Comparison of ENCODE assay signal across 9 cellular contexts in genomic region chr14:102768223-102769048, GRCh38. TPM values are rescaled to one million over a fixed set of nuclear protein-coding genes. Genes with fewer than 3 reads are reported as not detected.
A peak's percentile ranks its signal among the peaks of the same experiment; 100 is the strongest.
DNase-seq lines count a peak whose midpoint lies in the region; ATAC-seq, FAIRE-seq and TF ChIP-seq lines count a peak whose summit lies in the region.
"Had no signal": no experiment of that assay in that cellular context is flagged by ENCODE, and none has a peak within 500 bp of the region (broad histone marks: within the 10 kb centered on the region; RNA-seq: fewer than 3 reads in every experiment).

No MANE protein-coding gene starts in this region.

- H4K20me1 ChIP-seq in DOHH2 (ENCODE audit: control insufficient read depth, insufficient read depth, low read depth, low read length) (no peaks in the 10 kb centered on the region), H1 (replicated peaks in 1 of 2; ENCODE audit: control insufficient read depth in 1 of 2, insufficient read depth in 2 of 2, low read length in 2 of 2) (no peaks in the 10 kb centered on the region)

- H3K23me2 ChIP-seq in H1 (ENCODE audit: low read depth, low read length): no peaks in the 10 kb centered on the region

- FAIRE-seq in H1 (lab: Jason Lieb, UNC): no peak
- FAIRE-seq: keratinocyte had no signal

- POLR2A ChIA-PET in H1 (lab: Charles Lee; ENCODE audit: partially characterized antibody): interaction anchor here (1.6 kb wide), 1 partner anchor 18 kb away, joined by 5 read pairs; no protein-coding TSS in a partner anchor
- POLR2A ChIA-PET in activated CD4-positive, alpha-beta T cell treated with anti-CD3 and anti-CD28 coated beads, Interleukin-2, amount 10 ng/mL, durations not matched to agents 7 days and 5 days (lab: Charles Lee): no interaction called here

- no peaks in the 10 kb centered on the region for H3K36me3 Mint-ChIP-seq in T-helper 2 cell treated with Interferon-gamma antibody and Interleukin-4, amounts not matched to agents 5 μg/mL and 100 μg/mL, for 36 hours (ENCODE audit: low read depth)
- no peaks in the 10 kb centered on the region for H3K36me3 Mint-ChIP-seq in activated CD4-positive, alpha-beta T cell treated with anti-CD3 and anti-CD28 coated beads, Interleukin-2, amount 10 ng/mL, durations not matched to agents 7 days and 5 days (ENCODE audit: low read depth)

- CTCF ChIA-PET in H1 (lab: Charles Lee; ENCODE audit: partially characterized antibody): interaction anchor here (2.1 to 8.4 kb wide), 2 partner anchors 74 to 150 kb away, joined by 6 to 63 read pairs; no protein-coding TSS in a partner anchor
- CTCF ChIA-PET in activated CD4-positive, alpha-beta T cell treated with anti-CD3 and anti-CD28 coated beads, Interleukin-2, amount 10 ng/mL, durations not matched to agents 7 days and 5 days (lab: Charles Lee): interaction anchor here (1.1 kb wide), 2 partner anchors 9 to 20 kb away, joined by 3 to 4 read pairs; no protein-coding TSS in a partner anchor

- no peak overlapping the region for H3K27ac Mint-ChIP-seq in T-helper 2 cell treated with Interferon-gamma antibody and Interleukin-4, amounts not matched to agents 5 μg/mL and 100 μg/mL, for 36 hours
- no peak overlapping the region for H3K27ac Mint-ChIP-seq in activated CD4-positive, alpha-beta T cell treated with anti-CD3 and anti-CD28 coated beads, Interleukin-2, amount 10 ng/mL, durations not matched to agents 7 days and 5 days

- H3K27me3 Mint-ChIP-seq in T-helper 2 cell treated with Interferon-gamma antibody and Interleukin-4, amounts not matched to agents 5 μg/mL and 100 μg/mL, for 36 hours (ENCODE audit: low read depth): no peaks in the 10 kb centered on the region
- H3K27me3 Mint-ChIP-seq in activated CD4-positive, alpha-beta T cell treated with anti-CD3 and anti-CD28 coated beads, Interleukin-2, amount 10 ng/mL, durations not matched to agents 7 days and 5 days: no peaks in the 10 kb centered on the region

- no peaks in the 10 kb centered on the region for H3F3A ChIP-seq in DOHH2 (ENCODE audit: control insufficient read depth, insufficient read depth)

- no peak overlapping the region for H4K91ac ChIP-seq in H1 (replicated peaks; ENCODE audit: insufficient read length, low read length)

- peak; percentile 51 for ATAC-seq in GM19395 (IDR thresholded peaks at IDR 0.05; ENCODE audit: unreplicated experiment)
- peak; percentile 42 for ATAC-seq in HG03457 (IDR thresholded peaks at IDR 0.05; ENCODE audit: unreplicated experiment)

- no peak overlapping the region for H3K4ac ChIP-seq in H1 (replicated peaks; ENCODE audit: insufficient read length, low read depth, low read length)

- peaks cover 9% of the 10 kb centered on the region for H3K4me1 Mint-ChIP-seq in T-helper 2 cell treated with Interferon-gamma antibody and Interleukin-4, amounts not matched to agents 5 μg/mL and 100 μg/mL, for 36 hours (ENCODE audit: low read depth)
- H3K4me1 Mint-ChIP-seq in activated CD4-positive, alpha-beta T cell treated with anti-CD3 and anti-CD28 coated beads, Interleukin-2, amount 10 ng/mL, durations not matched to agents 7 days and 5 days: peaks cover 3% of the 10 kb centered on the region

- H3K18ac ChIP-seq in H1 (ENCODE audit: extremely low read depth, low read length): no peak overlapping the region

- no peak overlapping the region for H3K27ac ChIP-seq in DOHH2 (ENCODE audit: low read depth, low read length)
- H3K27ac ChIP-seq in H1 (ENCODE audit: low read depth, low read length): no peak overlapping the region

- H2BK120ac ChIP-seq in H1 (replicated peaks; ENCODE audit: low read depth, low read length): no peak overlapping the region

- 88% methylated on average over 19 of the region's 19 CpGs; no CpG with 5 or more reads in 1 of the 2 experiments for WGBS in H1 (ENCODE audit: extremely low coverage in 1 of 2, insufficient coverage in 1 of 2, insufficient read length in 1 of 2, insufficient replicate concordance in 2 of 2, low coverage in 1 of 2, low lambda C conversion rate in 2 of 2, missing lambda C conversion rate in 1 of 2), 2 experiments

- H2BK5ac ChIP-seq in H1 (ENCODE audit: low read depth, low read length): no peak overlapping the region

- H3K4me2 ChIP-seq in DOHH2 (ENCODE audit: low read length) (peak overlapping the region; percentile 50), H1 (ENCODE audit: insufficient read depth in 1 of 2, low read depth in 2 of 2, low read length in 2 of 2) (no peak overlapping the region)

- H4K5ac ChIP-seq in H1 (ENCODE audit: insufficient read length, low read depth, low read length): no peak overlapping the region

- 0 out of 2 replicates have a peak overlapping the region, but pooled peaks have one; percentile 52 for H2AFZ ChIP-seq in H1 (ENCODE audit: low read length)

- no peak for TF ChIP-seq RAD21 in H1 (IDR thresholded peaks at IDR 0.05 in 1 of 2, conservative IDR thresholded peaks at IDR 0.05 in 1 of 2; ENCODE audit: low read depth in 2 of 2, low read length in 2 of 2)

- H3K9me3 Mint-ChIP-seq in T-helper 2 cell treated with Interferon-gamma antibody and Interleukin-4, amounts not matched to agents 5 μg/mL and 100 μg/mL, for 36 hours: no peaks in the 10 kb centered on the region
- no peaks in the 10 kb centered on the region for H3K9me3 Mint-ChIP-seq in activated CD4-positive, alpha-beta T cell treated with anti-CD3 and anti-CD28 coated beads, Interleukin-2, amount 10 ng/mL, durations not matched to agents 7 days and 5 days

- H3K56ac ChIP-seq in H1 (replicated peaks; ENCODE audit: insufficient read length, low read depth, low read length): no peak overlapping the region

- TF ChIP-seq CTCF in DOHH2 (IDR thresholded peaks at IDR 0.05; ENCODE audit: low read depth, low read length, poor library complexity, severe bottlenecking) (no peak), H1 (IDR thresholded peaks at IDR 0.05; ENCODE audit: control extremely low read depth in 1 of 3, insufficient read depth in 1 of 3, low read depth in 1 of 3, low read length in 3 of 3) (no peak)

- H2BK20ac ChIP-seq in H1 (ENCODE audit: low read length): no peak overlapping the region

- H3K14ac ChIP-seq in H1 (ENCODE audit: insufficient read length): no peak overlapping the region

- H2AK5ac ChIP-seq in H1 (ENCODE audit: low read depth, low read length): no peak overlapping the region

- H2BK15ac ChIP-seq in H1 (ENCODE audit: low read length): no peak overlapping the region

- peaks cover 35% of the 10 kb centered on the region for H3K4me1 ChIP-seq in DOHH2 (ENCODE audit: control insufficient read depth, low read length)
- peaks cover 0 to 4% (median 0%) of the 10 kb centered on the region in 4 experiments; a peak in 2 of 7 replicates for H3K4me1 ChIP-seq in H1 (replicated peaks in 1 of 4; ENCODE audit: control insufficient read depth in 3 of 4, insufficient read depth in 4 of 4, low read length in 3 of 4)

- H3K27me3 ChIP-seq in DOHH2 (ENCODE audit: control insufficient read depth, low read length) (peaks cover 12% of the 10 kb centered on the region; the same call in 1 of the 2 replicates), H1 (replicated peaks in 1 of 4; ENCODE audit: control insufficient read depth in 3 of 4, extremely low read depth in 1 of 4, insufficient read depth in 3 of 4, low read length in 3 of 4) (no peaks in the 10 kb centered on the region)

- 0 out of 2 replicates have a peak overlapping the region, but pooled peaks have one; percentile 60 for H2BK12ac ChIP-seq in H1 (ENCODE audit: low read depth, low read length)

- H3K79me2 ChIP-seq in DOHH2 (ENCODE audit: control insufficient read depth, low read length) (no peaks in the 10 kb centered on the region), H1 (ENCODE audit: control insufficient read depth in 1 of 2, insufficient read depth in 2 of 2, low read length in 2 of 2) (no peaks in the 10 kb centered on the region)

- no peaks in the 10 kb centered on the region for H3K79me1 ChIP-seq in H1 (ENCODE audit: low read depth, low read length)

- H3K9ac ChIP-seq in H1 (replicated peaks in 1 of 4; ENCODE audit: extremely low read depth in 1 of 4, low read depth in 3 of 4, low read length in 3 of 4): no peak overlapping the region

- DNase-seq in H1 (ENCODE audit: low read depth in 1 of 2, low spot score in 2 of 2): no peak
- DNase-seq in SK-N-DZ (ENCODE audit: low spot score): no peak
- DNase-seq in T-helper 2 cell treated with Interferon-gamma antibody and Interleukin-4, amounts not matched to agents 5 μg/mL and 100 μg/mL, for 36 hours (ENCODE audit: low spot score): no peak
- no peak for DNase-seq in stimulated activated CD4-positive, alpha-beta T cell treated with anti-CD3 and anti-CD28 coated beads, Interleukin-15, amount 100 ng/mL, for 24 hours
- DNase-seq in activated CD4-positive, alpha-beta T cell treated with anti-CD3 and anti-CD28 coated beads, Interleukin-2, amount 10 ng/mL, durations not matched to agents 7 days and 5 days: no peak

- H3K9me2 ChIP-seq in DOHH2 (replicated peaks; ENCODE audit: control insufficient read depth, low read length): no peaks in the 10 kb centered on the region

- no peak overlapping the region for H4K8ac ChIP-seq in H1 (ENCODE audit: extremely low read depth, insufficient read depth, low read length)

- H3K36me3 ChIP-seq in DOHH2 (ENCODE audit: control insufficient read depth, low read length) (no peaks in the 10 kb centered on the region), H1 (ENCODE audit: control insufficient read depth in 2 of 4, insufficient read depth in 4 of 4, low read length in 3 of 4) (no peaks in the 10 kb centered on the region)

- H3K4me3 ChIP-seq in DOHH2 (ENCODE audit: low read length) (peak overlapping the region; percentile 8; the same call in 1 of the 2 replicates), H1 (ENCODE audit: extremely low read depth in 1 of 4, insufficient read depth in 2 of 4, low read depth in 3 of 4, low read length in 4 of 4) (no peak overlapping the region)

- TF ChIP-seq POLR2A in H1 (IDR thresholded peaks at IDR 0.05; ENCODE audit: control extremely low read depth in 1 of 2, low read depth in 2 of 2, low read length in 2 of 2): no peak

- H3K9me3 ChIP-seq in DOHH2 (ENCODE audit: control insufficient read depth, insufficient read depth, low read length) (no peaks in the 10 kb centered on the region), H1 (ENCODE audit: insufficient read depth in 2 of 2, low read depth in 1 of 2, low read length in 1 of 2) (no peaks in the 10 kb centered on the region)

- TF ChIP-seq EP300 in H1 (IDR thresholded peaks at IDR 0.05; ENCODE audit: borderline replicate concordance in 1 of 2, low read depth in 2 of 2, low read length in 2 of 2): no peak

- H3K4me3 Mint-ChIP-seq in T-helper 2 cell treated with Interferon-gamma antibody and Interleukin-4, amounts not matched to agents 5 μg/mL and 100 μg/mL, for 36 hours: no peak overlapping the region
- H3K4me3 Mint-ChIP-seq in activated CD4-positive, alpha-beta T cell treated with anti-CD3 and anti-CD28 coated beads, Interleukin-2, amount 10 ng/mL, durations not matched to agents 7 days and 5 days: no peak overlapping the region

- H3K23ac ChIP-seq in H1 (ENCODE audit: insufficient read length): no peak overlapping the region

RNA-seq across cellular contexts. Expression of gene TRAF3, which starts 8.8 kb away (rescaled TPM):
- total RNA-seq in H1 (2021; fragmentation: NEBNext Ultra II Directional; extraction: Animal tissue kit (Norgen Biotek cat#: 25700)): 10.0 and 12.1 TPM in 2 replicates
- polyA plus RNA-seq in H1 (2011; rRNA removed): 5.8 and 6.5 TPM in 2 replicates
- 6.7 TPM for polyA plus RNA-seq in H1 (2011; cell fraction: cytosol; rRNA removed)
- 11.0 TPM for polyA plus RNA-seq in H1 (2011; cell fraction: nucleus; rRNA removed)
- 6.8 to 8.1 TPM (median 7.6 TPM) in 4 replicates for polyA plus RNA-seq in H1 (2012, experiment 1 of 2)
- polyA plus RNA-seq in H1 (2012, experiment 2 of 2): 3.8 TPM
- polyA plus RNA-seq in H1 (2013, experiment 1 of 2): 4.9 TPM
- 5.2 TPM for polyA plus RNA-seq in H1 (2013, experiment 2 of 2)
- 14.0 and 19.4 TPM in 2 replicates for polyA minus RNA-seq in H1 (2011; rRNA and poly(A)+ RNA removed)
- 4.9 TPM for polyA minus RNA-seq in H1 (2011; cell fraction: cytosol; rRNA and poly(A)+ RNA removed)
- polyA minus RNA-seq in H1 (2011; cell fraction: nucleus; rRNA and poly(A)+ RNA removed): 10.2 TPM
- polyA plus RNA-seq in SK-N-DZ (2014; cell fraction: cytosol; rRNA removed): 5.3 and 5.4 TPM in 2 replicates
- polyA plus RNA-seq in SK-N-DZ (2014; cell fraction: nucleus; rRNA removed): 4.7 and 5.9 TPM in 2 replicates
- total RNA-seq in activated CD4-positive, alpha-beta T cell treated with anti-CD3 and anti-CD28 coated beads, Interleukin-2, amount 10 ng/mL, durations not matched to agents 7 days and 5 days: 10 to 100 TPM; 38.9 to 40.2 TPM
